ENCODE assay signal across 1 cellular context in the genomic region with DNA sequence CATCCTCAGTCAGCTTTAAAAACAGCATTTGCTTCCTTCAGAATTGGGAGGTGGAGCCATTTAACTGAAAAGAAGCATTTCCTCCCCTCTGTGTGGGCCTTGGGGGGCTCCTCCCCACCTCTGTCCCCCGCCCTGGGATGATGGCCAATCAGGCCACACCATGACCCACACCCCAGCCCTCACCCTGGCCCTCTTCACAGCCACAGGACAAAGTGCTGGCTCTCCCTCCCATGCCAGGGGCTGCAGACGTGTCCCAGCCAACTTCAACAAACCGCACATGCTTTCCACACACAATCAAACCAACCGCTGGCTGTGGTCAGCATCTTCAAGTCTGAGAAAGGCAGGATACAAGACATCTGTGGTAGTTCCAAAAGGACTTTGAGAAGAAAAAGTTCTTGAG.
TF ChIP-seq lines count a peak whose summit lies in the region.

No MANE protein-coding gene starts in this region.

TF ChIP-seq in GM23338, 12 proteins besides CTCF, POLR2A, EP300 and RAD21 (continued from another document):
- TF ChIP-seq, protein P1, sequence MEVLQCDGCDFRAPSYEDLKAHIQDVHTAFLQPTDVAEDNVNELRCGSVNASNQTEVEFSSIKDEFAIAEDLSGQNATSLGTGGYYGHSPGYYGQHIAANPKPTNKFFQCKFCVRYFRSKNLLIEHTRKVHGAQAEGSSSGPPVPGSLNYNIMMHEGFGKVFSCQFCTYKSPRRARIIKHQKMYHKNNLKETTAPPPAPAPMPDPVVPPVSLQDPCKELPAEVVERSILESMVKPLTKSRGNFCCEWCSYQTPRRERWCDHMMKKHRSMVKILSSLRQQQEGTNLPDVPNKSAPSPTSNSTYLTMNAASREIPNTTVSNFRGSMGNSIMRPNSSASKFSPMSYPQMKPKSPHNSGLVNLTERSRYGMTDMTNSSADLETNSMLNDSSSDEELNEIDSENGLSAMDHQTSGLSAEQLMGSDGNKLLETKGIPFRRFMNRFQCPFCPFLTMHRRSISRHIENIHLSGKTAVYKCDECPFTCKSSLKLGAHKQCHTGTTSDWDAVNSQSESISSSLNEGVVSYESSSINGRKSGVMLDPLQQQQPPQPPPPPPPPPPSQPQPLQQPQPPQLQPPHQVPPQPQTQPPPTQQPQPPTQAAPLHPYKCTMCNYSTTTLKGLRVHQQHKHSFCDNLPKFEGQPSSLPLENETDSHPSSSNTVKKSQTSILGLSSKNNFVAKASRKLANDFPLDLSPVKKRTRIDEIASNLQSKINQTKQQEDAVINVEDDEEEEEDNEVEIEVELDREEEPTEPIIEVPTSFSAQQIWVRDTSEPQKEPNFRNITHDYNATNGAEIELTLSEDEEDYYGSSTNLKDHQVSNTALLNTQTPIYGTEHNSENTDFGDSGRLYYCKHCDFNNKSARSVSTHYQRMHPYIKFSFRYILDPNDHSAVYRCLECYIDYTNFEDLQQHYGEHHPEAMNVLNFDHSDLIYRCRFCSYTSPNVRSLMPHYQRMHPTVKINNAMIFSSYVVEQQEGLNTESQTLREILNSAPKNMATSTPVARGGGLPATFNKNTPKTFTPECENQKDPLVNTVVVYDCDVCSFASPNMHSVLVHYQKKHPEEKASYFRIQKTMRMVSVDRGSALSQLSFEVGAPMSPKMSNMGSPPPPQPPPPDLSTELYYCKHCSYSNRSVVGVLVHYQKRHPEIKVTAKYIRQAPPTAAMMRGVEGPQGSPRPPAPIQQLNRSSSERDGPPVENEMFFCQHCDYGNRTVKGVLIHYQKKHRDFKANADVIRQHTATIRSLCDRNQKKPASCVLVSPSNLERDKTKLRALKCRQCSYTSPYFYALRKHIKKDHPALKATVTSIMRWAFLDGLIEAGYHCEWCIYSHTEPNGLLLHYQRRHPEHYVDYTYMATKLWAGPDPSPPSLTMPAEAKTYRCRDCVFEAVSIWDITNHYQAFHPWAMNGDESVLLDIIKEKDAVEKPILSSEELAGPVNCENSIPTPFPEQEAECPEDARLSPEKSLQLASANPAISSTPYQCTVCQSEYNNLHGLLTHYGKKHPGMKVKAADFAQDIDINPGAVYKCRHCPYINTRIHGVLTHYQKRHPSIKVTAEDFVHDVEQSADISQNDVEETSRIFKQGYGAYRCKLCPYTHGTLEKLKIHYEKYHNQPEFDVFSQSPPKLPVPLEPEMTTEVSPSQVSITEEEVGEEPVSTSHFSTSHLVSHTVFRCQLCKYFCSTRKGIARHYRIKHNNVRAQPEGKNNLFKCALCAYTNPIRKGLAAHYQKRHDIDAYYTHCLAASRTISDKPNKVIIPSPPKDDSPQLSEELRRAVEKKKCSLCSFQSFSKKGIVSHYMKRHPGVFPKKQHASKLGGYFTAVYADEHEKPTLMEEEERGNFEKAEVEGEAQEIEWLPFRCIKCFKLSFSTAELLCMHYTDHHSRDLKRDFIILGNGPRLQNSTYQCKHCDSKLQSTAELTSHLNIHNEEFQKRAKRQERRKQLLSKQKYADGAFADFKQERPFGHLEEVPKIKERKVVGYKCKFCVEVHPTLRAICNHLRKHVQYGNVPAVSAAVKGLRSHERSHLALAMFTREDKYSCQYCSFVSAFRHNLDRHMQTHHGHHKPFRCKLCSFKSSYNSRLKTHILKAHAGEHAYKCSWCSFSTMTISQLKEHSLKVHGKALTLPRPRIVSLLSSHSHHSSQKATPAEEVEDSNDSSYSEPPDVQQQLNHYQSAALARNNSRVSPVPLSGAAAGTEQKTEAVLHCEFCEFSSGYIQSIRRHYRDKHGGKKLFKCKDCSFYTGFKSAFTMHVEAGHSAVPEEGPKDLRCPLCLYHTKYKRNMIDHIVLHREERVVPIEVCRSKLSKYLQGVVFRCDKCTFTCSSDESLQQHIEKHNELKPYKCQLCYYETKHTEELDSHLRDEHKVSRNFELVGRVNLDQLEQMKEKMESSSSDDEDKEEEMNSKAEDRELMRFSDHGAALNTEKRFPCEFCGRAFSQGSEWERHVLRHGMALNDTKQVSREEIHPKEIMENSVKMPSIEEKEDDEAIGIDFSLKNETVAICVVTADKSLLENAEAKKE (CRISPR knock-in tag; IDR thresholded peaks at IDR 0.05) = no peak
- no peak for TF ChIP-seq STAT1 (IDR thresholded peaks at IDR 0.05; ENCODE audit: unreplicated experiment)
- TF ChIP-seq ZNF114 (CRISPR knock-in tag; IDR thresholded peaks at IDR 0.05) = no peak
- TF ChIP-seq, protein P2, sequence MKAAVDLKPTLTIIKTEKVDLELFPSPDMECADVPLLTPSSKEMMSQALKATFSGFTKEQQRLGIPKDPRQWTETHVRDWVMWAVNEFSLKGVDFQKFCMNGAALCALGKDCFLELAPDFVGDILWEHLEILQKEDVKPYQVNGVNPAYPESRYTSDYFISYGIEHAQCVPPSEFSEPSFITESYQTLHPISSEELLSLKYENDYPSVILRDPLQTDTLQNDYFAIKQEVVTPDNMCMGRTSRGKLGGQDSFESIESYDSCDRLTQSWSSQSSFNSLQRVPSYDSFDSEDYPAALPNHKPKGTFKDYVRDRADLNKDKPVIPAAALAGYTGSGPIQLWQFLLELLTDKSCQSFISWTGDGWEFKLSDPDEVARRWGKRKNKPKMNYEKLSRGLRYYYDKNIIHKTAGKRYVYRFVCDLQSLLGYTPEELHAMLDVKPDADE (IDR thresholded peaks at IDR 0.05) = no peak
- no peak for TF ChIP-seq NANOG (IDR thresholded peaks at IDR 0.05; ENCODE audit: borderline replicate concordance)
